Comparison of ENCODE assay signal across 3 cellular contexts in the genomic region with DNA sequence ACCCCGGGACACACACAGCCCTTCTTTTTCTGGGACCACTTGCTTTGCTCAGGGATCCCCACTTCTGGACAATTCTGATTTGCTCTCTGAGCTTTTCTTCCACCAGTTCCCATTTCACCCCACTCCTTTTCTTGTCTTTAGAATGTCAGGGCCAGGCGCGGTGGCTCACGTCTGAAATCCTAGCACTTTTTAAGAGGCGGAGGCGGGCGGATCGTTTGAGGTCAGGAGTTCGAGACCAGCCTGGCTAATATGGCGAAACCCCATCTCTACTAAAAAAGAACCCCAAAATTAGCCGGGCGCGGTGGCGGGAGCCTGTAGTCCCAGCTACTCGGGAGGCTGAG.
TF ChIP-seq lines count a peak whose summit lies in the region.

No MANE protein-coding gene starts in this region.

TF ChIP-seq in HCT116, 20 proteins besides CTCF, POLR2A, EP300 and RAD21:
- TF ChIP-seq, protein P1, sequence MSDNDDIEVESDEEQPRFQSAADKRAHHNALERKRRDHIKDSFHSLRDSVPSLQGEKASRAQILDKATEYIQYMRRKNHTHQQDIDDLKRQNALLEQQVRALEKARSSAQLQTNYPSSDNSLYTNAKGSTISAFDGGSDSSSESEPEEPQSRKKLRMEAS (IDR thresholded peaks at IDR 0.05), result no peak; the same call in 1 of the 2 replicates
- TF ChIP-seq TCF7L2 (IDR thresholded peaks at IDR 0.05; ENCODE audit: borderline replicate concordance, extremely low read depth, insufficient read depth, insufficient read length) (no peak), SIN3A (IDR thresholded peaks at IDR 0.05; ENCODE audit: low read depth) (no peak), SRF (IDR thresholded peaks at IDR 0.05; ENCODE audit: low read depth) (no peak), EGR1 (IDR thresholded peaks at IDR 0.05; ENCODE audit: low read depth) (peak; percentile 22; the same call in 1 of the 2 replicates)

TF ChIP-seq in H1, 55 proteins besides CTCF, POLR2A, EP300 and RAD21:
- TF ChIP-seq TCF12 (IDR thresholded peaks at IDR 0.05; ENCODE audit: low read depth, low read length) (no peak), SAP30 (IDR thresholded peaks at IDR 0.05; ENCODE audit: insufficient read depth, insufficient replicate concordance, low read length) (peak; percentile 9)

TF ChIP-seq in neural cell, 6 proteins besides CTCF, POLR2A, EP300 and RAD21:
- TF ChIP-seq TAF1 (IDR thresholded peaks at IDR 0.05; ENCODE audit: low read depth), result no peak
- no peak for TF ChIP-seq EZH2 (IDR thresholded peaks at IDR 0.05; ENCODE audit: borderline replicate concordance, insufficient read depth, low read length, poor library complexity, severe bottlenecking)
- TF ChIP-seq SMC3 (conservative IDR thresholded peaks at IDR 0.05; ENCODE audit: poor library complexity), result no peak
- no peak for TF ChIP-seq MXI1 (conservative IDR thresholded peaks at IDR 0.05; ENCODE audit: poor library complexity, severe bottlenecking)
- TF ChIP-seq, protein P2, sequence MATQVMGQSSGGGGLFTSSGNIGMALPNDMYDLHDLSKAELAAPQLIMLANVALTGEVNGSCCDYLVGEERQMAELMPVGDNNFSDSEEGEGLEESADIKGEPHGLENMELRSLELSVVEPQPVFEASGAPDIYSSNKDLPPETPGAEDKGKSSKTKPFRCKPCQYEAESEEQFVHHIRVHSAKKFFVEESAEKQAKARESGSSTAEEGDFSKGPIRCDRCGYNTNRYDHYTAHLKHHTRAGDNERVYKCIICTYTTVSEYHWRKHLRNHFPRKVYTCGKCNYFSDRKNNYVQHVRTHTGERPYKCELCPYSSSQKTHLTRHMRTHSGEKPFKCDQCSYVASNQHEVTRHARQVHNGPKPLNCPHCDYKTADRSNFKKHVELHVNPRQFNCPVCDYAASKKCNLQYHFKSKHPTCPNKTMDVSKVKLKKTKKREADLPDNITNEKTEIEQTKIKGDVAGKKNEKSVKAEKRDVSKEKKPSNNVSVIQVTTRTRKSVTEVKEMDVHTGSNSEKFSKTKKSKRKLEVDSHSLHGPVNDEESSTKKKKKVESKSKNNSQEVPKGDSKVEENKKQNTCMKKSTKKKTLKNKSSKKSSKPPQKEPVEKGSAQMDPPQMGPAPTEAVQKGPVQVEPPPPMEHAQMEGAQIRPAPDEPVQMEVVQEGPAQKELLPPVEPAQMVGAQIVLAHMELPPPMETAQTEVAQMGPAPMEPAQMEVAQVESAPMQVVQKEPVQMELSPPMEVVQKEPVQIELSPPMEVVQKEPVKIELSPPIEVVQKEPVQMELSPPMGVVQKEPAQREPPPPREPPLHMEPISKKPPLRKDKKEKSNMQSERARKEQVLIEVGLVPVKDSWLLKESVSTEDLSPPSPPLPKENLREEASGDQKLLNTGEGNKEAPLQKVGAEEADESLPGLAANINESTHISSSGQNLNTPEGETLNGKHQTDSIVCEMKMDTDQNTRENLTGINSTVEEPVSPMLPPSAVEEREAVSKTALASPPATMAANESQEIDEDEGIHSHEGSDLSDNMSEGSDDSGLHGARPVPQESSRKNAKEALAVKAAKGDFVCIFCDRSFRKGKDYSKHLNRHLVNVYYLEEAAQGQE (IDR thresholded peaks at IDR 0.05; ENCODE audit: borderline replicate concordance), result no peak
- no peak for TF ChIP-seq POLR2AphosphoS5 (IDR thresholded peaks at IDR 0.05)
TF ChIP-seq in neural cell: peak in this region for 0.
